ENCODE assay signal across 6 cellular contexts in genomic region chr17:15852863-15853262, GRCh38.
DNase-seq lines count a peak whose midpoint lies in the region; ATAC-seq lines count a peak whose summit lies in the region.
"Not testable (repeated sequence)": the region's sequence is repeated elsewhere in the genome, so short reads cannot be mapped to it uniquely, and the experiment has no call there.

No MANE protein-coding gene starts in this region.

- DNase-seq in activated naive CD8-positive, alpha-beta T cell treated with anti-CD3 and anti-CD28 coated beads, Interleukin-2, amount 10 ng/mL, durations not matched to agents 7 days and 5 days, result not testable (repeated sequence)

- H3K36me3 Mint-ChIP-seq in activated naive CD8-positive, alpha-beta T cell treated with anti-CD3 and anti-CD28 coated beads, Interleukin-2, amount 10 ng/mL, durations not matched to agents 7 days and 5 days, result not testable (repeated sequence)

- H3K27me3 Mint-ChIP-seq in activated naive CD8-positive, alpha-beta T cell treated with anti-CD3 and anti-CD28 coated beads, Interleukin-2, amount 10 ng/mL, durations not matched to agents 7 days and 5 days, result not testable (repeated sequence)

- not testable (repeated sequence) for H3K27ac Mint-ChIP-seq in activated naive CD8-positive, alpha-beta T cell treated with anti-CD3 and anti-CD28 coated beads, Interleukin-2, amount 10 ng/mL, durations not matched to agents 7 days and 5 days

- ATAC-seq in GM18517 (IDR thresholded peaks at IDR 0.05; ENCODE audit: unreplicated experiment), result peak; percentile 67
- ATAC-seq in GM19395 (IDR thresholded peaks at IDR 0.05; ENCODE audit: unreplicated experiment), result peak; percentile 69
- ATAC-seq in GM21515 (IDR thresholded peaks at IDR 0.05; ENCODE audit: unreplicated experiment), result peak; percentile 68
- ATAC-seq in HG02610 (IDR thresholded peaks at IDR 0.05; ENCODE audit: unreplicated experiment), result peak; percentile 55
- ATAC-seq in HG03442 (IDR thresholded peaks at IDR 0.05; ENCODE audit: unreplicated experiment), result peak; percentile 52
- peak; percentile 51 for ATAC-seq in activated naive CD8-positive, alpha-beta T cell treated with anti-CD3 and anti-CD28 coated beads, Interleukin-2, amount 10 ng/mL, durations not matched to agents 7 days and 5 days (ENCODE audit: low read depth)

- H3K4me1 Mint-ChIP-seq in activated naive CD8-positive, alpha-beta T cell treated with anti-CD3 and anti-CD28 coated beads, Interleukin-2, amount 10 ng/mL, durations not matched to agents 7 days and 5 days, result not testable (repeated sequence)

- POLR2A ChIA-PET in activated naive CD8-positive, alpha-beta T cell treated with anti-CD3 and anti-CD28 coated beads, Interleukin-2, amount 10 ng/mL, durations not matched to agents 7 days and 5 days (lab: Charles Lee), result not testable (repeated sequence)

- not testable (repeated sequence) for H3K4me3 Mint-ChIP-seq in activated naive CD8-positive, alpha-beta T cell treated with anti-CD3 and anti-CD28 coated beads, Interleukin-2, amount 10 ng/mL, durations not matched to agents 7 days and 5 days

- not testable (repeated sequence) for H3K9me3 Mint-ChIP-seq in activated naive CD8-positive, alpha-beta T cell treated with anti-CD3 and anti-CD28 coated beads, Interleukin-2, amount 10 ng/mL, durations not matched to agents 7 days and 5 days
